Comparison of ENCODE assay signal across 10 cellular contexts in genomic region chr7:102875700-102876192, GRCh38. TPM values are rescaled to one million over a fixed set of nuclear protein-coding genes. Genes with fewer than 3 reads are reported as not detected.
DNase-seq lines count a peak whose midpoint lies in the region; ATAC-seq and TF ChIP-seq lines count a peak whose summit lies in the region.
"Had no signal": no experiment of that assay in that cellular context is flagged by ENCODE, and none has a peak within 500 bp of the region (broad histone marks: within the 10 kb centered on the region; RNA-seq: fewer than 3 reads in every experiment).

No MANE protein-coding gene starts in this region.

- no peak for TF ChIP-seq POLR2A in GM18505 (IDR thresholded peaks at IDR 0.05; ENCODE audit: borderline replicate concordance, extremely low read depth, insufficient read depth, insufficient read length)

- H3K27ac ChIP-seq in hepatocyte, result peak overlapping the region; percentile 89
- H3K27ac ChIP-seq: 22Rv1 had no signal

- H3K27ac Mint-ChIP-seq in activated CD8-positive, alpha-beta T cell treated with anti-CD3 and anti-CD28 coated beads for 36 hours, result no peak overlapping the region
- H3K27ac Mint-ChIP-seq in immature natural killer cell, result no peak overlapping the region

- no peaks in the 10 kb centered on the region for H3K27me3 Mint-ChIP-seq in activated CD8-positive, alpha-beta T cell treated with anti-CD3 and anti-CD28 coated beads for 36 hours
- H3K27me3 Mint-ChIP-seq in immature natural killer cell (ENCODE audit: low read depth in 3 of 3), result peaks cover 1 to 4% (median 1%) of the 10 kb centered on the region in 3 donors

- no peak overlapping the region for H2AFZ ChIP-seq in hepatocyte

- H3K79me2 ChIP-seq in hepatocyte, result no peaks in the 10 kb centered on the region

- H3K9me3 Mint-ChIP-seq in activated CD8-positive, alpha-beta T cell treated with anti-CD3 and anti-CD28 coated beads for 36 hours, result no peaks in the 10 kb centered on the region
- no peaks in the 10 kb centered on the region for H3K9me3 Mint-ChIP-seq in immature natural killer cell

- no peaks in the 10 kb centered on the region for H3K36me3 ChIP-seq in hepatocyte (replicated peaks; ENCODE audit: insufficient read depth, low read depth)

- CTCF ChIA-PET in activated CD8-positive, alpha-beta T cell treated with anti-CD3 and anti-CD28 coated beads for 36 hours (lab: Charles Lee), result no interaction called here

- no peaks in the 10 kb centered on the region for H3K36me3 Mint-ChIP-seq in activated CD8-positive, alpha-beta T cell treated with anti-CD3 and anti-CD28 coated beads for 36 hours (ENCODE audit: low read depth)
- H3K36me3 Mint-ChIP-seq in immature natural killer cell, result no peaks in the 10 kb centered on the region

- no peak overlapping the region for H3K4me3 Mint-ChIP-seq in activated CD8-positive, alpha-beta T cell treated with anti-CD3 and anti-CD28 coated beads for 36 hours
- no peak overlapping the region for H3K4me3 Mint-ChIP-seq in immature natural killer cell

- H3K4me3 ChIP-seq in hepatocyte, result no peak overlapping the region
- H3K4me3 ChIP-seq: skin epidermis had no signal

- H3K4me2 ChIP-seq in hepatocyte, result no peak overlapping the region

- intact Hi-C loops in activated CD8-positive, alpha-beta T cell treated with anti-CD3 and anti-CD28 coated beads for 36 hours (cut with micrococcal nuclease), result no loop called here

- POLR2A ChIA-PET in activated CD8-positive, alpha-beta T cell treated with anti-CD3 and anti-CD28 coated beads for 36 hours (lab: Charles Lee), result no interaction called here

- H3K27me3 ChIP-seq in hepatocyte, result no peaks in the 10 kb centered on the region

- WGBS in hepatocyte (ENCODE audit: low lambda C conversion rate, missing lambda C conversion rate), result 96% methylated on average over 1 of the region's 1 CpG

- no peaks in the 10 kb centered on the region for H3K9me2 ChIP-seq in hepatocyte (replicated peaks; ENCODE audit: insufficient read depth)

- peak; percentile 94 for ATAC-seq in activated CD8-positive, alpha-beta T cell treated with anti-CD3 and anti-CD28 coated beads for 36 hours
- ATAC-seq in stimulated activated naive CD8-positive, alpha-beta T cell treated with anti-CD3 and anti-CD28 coated beads, Interleukin-15, Interleukin-2, amounts not matched to agents 100 U/mL and 50 U/mL, for 24 hours, result peak; percentile 95
- no peak for ATAC-seq in GM18505 (IDR thresholded peaks at IDR 0.05; ENCODE audit: unreplicated experiment)

- TF ChIP-seq CTCF in activated CD8-positive, alpha-beta T cell treated with anti-CD3 and anti-CD28 coated beads for 36 hours (IDR thresholded peaks at IDR 0.05), result no peak
- TF ChIP-seq CTCF in hepatocyte (IDR thresholded peaks at IDR 0.05; ENCODE audit: poor library complexity), result no peak

- H3K4me1 Mint-ChIP-seq in activated CD8-positive, alpha-beta T cell treated with anti-CD3 and anti-CD28 coated beads for 36 hours (ENCODE audit: low read depth), result peaks cover 22% of the 10 kb centered on the region
- peaks cover 3 to 4% of the 10 kb centered on the region in 2 donors for H3K4me1 Mint-ChIP-seq in immature natural killer cell

- H3K4me1 ChIP-seq in hepatocyte (ENCODE audit: insufficient read depth), result peaks cover 8% of the 10 kb centered on the region

- H3K9me3 ChIP-seq in hepatocyte (ENCODE audit: low read depth), result no peaks in the 10 kb centered on the region

- no peaks in the 10 kb centered on the region for H4K20me1 ChIP-seq in hepatocyte (ENCODE audit: insufficient read depth, poor library complexity, severe bottlenecking)

- DNase-seq in NK-92 treated with Interleukin-12 subunit alpha and Interleukin-12 subunit beta, amount 100 ng/mL, for 24 hours (lab: John Stamatoyannopoulos, UW), result peak; percentile 32
- no peak for DNase-seq in NK-92 (lab: John Stamatoyannopoulos, UW; ENCODE audit: unreplicated experiment)
- DNase-seq in activated CD8-positive, alpha-beta T cell treated with anti-CD3 and anti-CD28 coated beads for 36 hours, result peak; percentile 55
- peak; percentile 81 for DNase-seq in hepatocyte (ENCODE audit: low spot score)
- DNase-seq in stimulated activated naive CD8-positive, alpha-beta T cell treated with anti-CD3 and anti-CD28 coated beads, Interleukin-15, Interleukin-2, amounts not matched to agents 100 U/mL and 50 U/mL, for 24 hours, result peak; percentile 23
- no peak for DNase-seq in KG1 (lab: John Stamatoyannopoulos, UW)
- no peak for DNase-seq in immature natural killer cell

RNA-seq across cellular contexts. Expression of gene LRRC17, which starts 37.1 kb away (rescaled TPM):
- total RNA-seq in activated CD8-positive, alpha-beta T cell treated with anti-CD3 and anti-CD28 coated beads for 36 hours, result not detected
- total RNA-seq in hepatocyte, result 40.8 and 50.8 TPM in 2 replicates
- 16.0 and 20.4 TPM in 2 replicates for polyA plus RNA-seq in hepatocyte
- not detected for polyA plus RNA-seq in immature natural killer cell

Comparison
In these comparisons a context has a peak if more than half of its experiments do, and no peak if none do; other contexts are left out.
1. DNase-seq: peak in NK-92 treated with Interleukin-12 subunit alpha and Interleukin-12 subunit beta, amount 100 ng/mL, for 24 hours (single experiment), activated CD8-positive, alpha-beta T cell treated with anti-CD3 and anti-CD28 coated beads for 36 hours (single experiment), hepatocyte (single experiment) and stimulated activated naive CD8-positive, alpha-beta T cell treated with anti-CD3 and anti-CD28 coated beads, Interleukin-15, Interleukin-2, amounts not matched to agents 100 U/mL and 50 U/mL, for 24 hours (single experiment); none in NK-92 (single experiment), KG1 (single experiment) and immature natural killer cell (0 of 3).
2. RNA of gene LRRC17, which starts 37.1 kb away (total RNA-seq): 40.8 to 50.8 TPM in hepatocyte; not detected in activated CD8-positive, alpha-beta T cell treated with anti-CD3 and anti-CD28 coated beads for 36 hours; every median in the first group is over 10 times any median in the second.